ENCODE assay signal across 8 cellular contexts in the genomic region with DNA sequence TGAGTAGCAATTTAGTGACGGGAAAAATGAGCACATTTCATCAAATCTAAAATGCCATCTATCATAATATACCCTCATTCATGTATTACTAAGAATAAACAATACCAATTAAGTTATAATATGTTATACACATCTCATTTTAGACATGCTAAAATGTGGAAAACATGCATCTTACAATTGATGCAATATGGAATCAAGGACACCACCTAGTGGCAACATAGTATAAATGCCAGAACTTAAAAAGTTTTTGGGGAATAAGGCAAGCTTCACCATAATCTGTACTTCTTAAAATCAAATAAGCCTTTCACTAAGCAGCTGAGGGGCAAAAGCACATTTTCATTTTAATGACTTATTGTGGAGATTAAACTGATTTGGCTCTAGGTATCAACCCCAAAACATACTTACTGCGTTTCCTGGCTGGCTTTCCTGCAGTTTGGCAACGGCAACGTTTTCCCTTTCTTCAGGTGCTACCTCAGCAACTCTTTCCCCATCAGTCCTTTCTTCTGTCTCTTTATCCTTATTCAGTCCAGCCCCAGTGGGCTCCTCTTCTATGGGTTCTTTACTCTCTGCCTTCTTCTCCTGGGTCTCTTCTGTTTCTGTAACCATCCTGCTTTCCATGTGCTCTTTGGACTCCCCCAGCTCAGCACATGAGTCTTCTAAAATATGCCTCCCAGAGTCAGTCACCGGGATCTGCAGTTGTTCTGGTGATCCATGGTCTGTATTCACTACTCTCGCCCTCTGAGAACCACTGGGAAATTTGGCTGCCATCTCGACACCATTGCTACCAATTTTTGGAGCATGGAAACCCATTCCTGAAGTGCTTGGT. TPM values are rescaled to one million over a fixed set of nuclear protein-coding genes. Genes with fewer than 3 reads are reported as not detected.
DNase-seq lines count a peak whose midpoint lies in the region; ATAC-seq and TF ChIP-seq lines count a peak whose summit lies in the region.

No MANE protein-coding gene starts in this region.

- H3K27ac ChIP-seq in Panc1 (ENCODE audit: low read length) (no peak overlapping the region), parathyroid adenoma (no peak overlapping the region)

- TF ChIP-seq CTCF in Caco-2 (IDR thresholded peaks at IDR 0.05; ENCODE audit: insufficient read depth in 1 of 2, low read depth in 1 of 2, low read length in 1 of 2, severe bottlenecking in 1 of 2, unreplicated experiment in 1 of 2), result peak; percentile 67 to 79
- TF ChIP-seq CTCF in HFF-Myc (IDR thresholded peaks at IDR 0.05; ENCODE audit: low read depth, low read length, missing control alignments), result peak; percentile 61
- TF ChIP-seq CTCF in Panc1 (IDR thresholded peaks at IDR 0.05), result peak; percentile 79
- peak; percentile 65 for TF ChIP-seq CTCF in epithelial cell of proximal tubule (conservative IDR thresholded peaks at IDR 0.05; ENCODE audit: low read depth, low read length)
- TF ChIP-seq CTCF in parathyroid adenoma (IDR thresholded peaks at IDR 0.05), result peak; percentile 48

- H3K9me3 ChIP-seq in Caco-2 (no peaks in the 10 kb centered on the region), Panc1 (ENCODE audit: control insufficient read depth, insufficient read depth, low read depth, low read length) (0 out of 2 replicates have a peak, but pooled peaks cover 3% of the 10 kb centered on the region), parathyroid adenoma (ENCODE audit: control insufficient read depth, low read length) (no peaks in the 10 kb centered on the region)

- in situ Hi-C loops in Panc1 (cut with HindIII; ENCODE audit: low pct_unique_long_range_greater_than_20kb, low sequenced_read_pairs), result no loop called here

- no peaks in the 10 kb centered on the region for H3K4me1 ChIP-seq in Caco-2
- H3K4me1 ChIP-seq in Panc1 (ENCODE audit: control insufficient read depth, insufficient read depth, low read length), result no peaks in the 10 kb centered on the region
- no peaks in the 10 kb centered on the region for H3K4me1 ChIP-seq in parathyroid adenoma

- no peak overlapping the region for H2AFZ ChIP-seq in parathyroid adenoma

- CTCF ChIA-PET in Caco-2 (lab: Charles Lee) (interaction anchor here (0.6 to 1.4 kb wide), 8 partner anchors 12 to 513 kb away, joined by 3 to 7 read pairs (median 6); partner anchors contain the start of genes SDE2 and SRP9), Panc1 (lab: Charles Lee) (interaction anchor here (0.6 to 1.3 kb wide), 4 partner anchors 8 to 154 kb away, joined by 3 to 7 read pairs (median 5); no protein-coding TSS in a partner anchor)

- no peaks in the 10 kb centered on the region for H3K27me3 ChIP-seq in Caco-2 (replicated peaks; ENCODE audit: control insufficient read depth, insufficient read depth, low read length)
- no peaks in the 10 kb centered on the region for H3K27me3 ChIP-seq in Panc1 (ENCODE audit: control insufficient read depth, insufficient read depth, low read length)
- no peaks in the 10 kb centered on the region for H3K27me3 ChIP-seq in parathyroid adenoma (ENCODE audit: control insufficient read depth, insufficient read depth, low read length)

- no peaks in the 10 kb centered on the region for H3K27me3 Mint-ChIP-seq in Caco-2 (ENCODE audit: insufficient read depth, unreplicated experiment)

- no peaks in the 10 kb centered on the region; the same call in none of the 2 replicates for H3K36me3 ChIP-seq in Caco-2 (ENCODE audit: control insufficient read depth, insufficient read depth, low read length)
- H3K36me3 ChIP-seq in Panc1 (ENCODE audit: control insufficient read depth, insufficient read depth, low read length), result peaks cover 55% of the 10 kb centered on the region
- no peaks in the 10 kb centered on the region for H3K36me3 ChIP-seq in parathyroid adenoma (ENCODE audit: control insufficient read depth, insufficient read depth, low read length)

- H3K4me3 ChIP-seq in Caco-2 (ENCODE audit: low read depth, low read length), result no peak overlapping the region
- no peak overlapping the region for H3K4me3 ChIP-seq in HFF-Myc (replicated peaks; ENCODE audit: low read depth, low read length)
- no peak overlapping the region for H3K4me3 ChIP-seq in Panc1 (ENCODE audit: low read depth in 2 of 2, low read length in 2 of 2)
- H3K4me3 ChIP-seq in epithelial cell of proximal tubule (ENCODE audit: low read depth, low read length), result no peak overlapping the region
- no peak overlapping the region for H3K4me3 ChIP-seq in parathyroid adenoma (ENCODE audit: low read depth, low read length)

- H3K4me1 Mint-ChIP-seq in Caco-2 (ENCODE audit: low read depth, unreplicated experiment), result no peaks in the 10 kb centered on the region

- ATAC-seq in Panc1 (peak; percentile 62; the same call in 1 of the 2 replicates), HG02938 (IDR thresholded peaks at IDR 0.05; ENCODE audit: unreplicated experiment) (no peak), GM21390 (IDR thresholded peaks at IDR 0.05; ENCODE audit: unreplicated experiment) (no peak)

- intact Hi-C loops in Caco-2 (cut with micrococcal nuclease; ENCODE audit: unreplicated experiment) (no loop called here), Panc1 (cut with micrococcal nuclease; ENCODE audit: unreplicated experiment) (no loop called here)

- no peak overlapping the region for H3K4me3 Mint-ChIP-seq in Caco-2 (ENCODE audit: unreplicated experiment)

- no TSS peak for BruUV-seq in Caco-2 (replicated peaks; lab: Mats Ljungman, UMichigan)
- BruUV-seq in Panc1 (replicated peaks; lab: Mats Ljungman, UMichigan), result no TSS peak

- H3K79me2 ChIP-seq in parathyroid adenoma, result no peaks in the 10 kb centered on the region

- POLR2A ChIA-PET in Caco-2 (lab: Charles Lee) (interaction anchor here (0.6 to 1.0 kb wide), 2 partner anchors 64 to 210 kb away, joined by 3 to 4 read pairs; partner anchors contain the start of genes PYCR2 and SRP9), Panc1 (lab: Charles Lee) (interaction anchor here (1.4 kb wide), 1 partner anchor 75 kb away, joined by 3 read pairs; the partner anchor contains the start of gene H3-3A)

- peaks cover 83% of the 10 kb centered on the region for H3K36me3 Mint-ChIP-seq in Caco-2 (ENCODE audit: insufficient read depth, unreplicated experiment)

- no peak overlapping the region for H3K27ac Mint-ChIP-seq in Caco-2 (ENCODE audit: unreplicated experiment)

- no peak overlapping the region for H3K9ac ChIP-seq in parathyroid adenoma

- H3K4me2 ChIP-seq in parathyroid adenoma (ENCODE audit: low read length), result no peak overlapping the region

- no peak for DNase-seq in Caco-2
- no peak for DNase-seq in HFF-Myc (ENCODE audit: extremely low read depth, low read depth)
- no peak for DNase-seq in Panc1 (ENCODE audit: low read depth, low spot score)
- no peak for DNase-seq in epithelial cell of proximal tubule (ENCODE audit: low read depth)
- DNase-seq in stimulated activated CD4-positive, alpha-beta T cell treated with anti-CD3 and anti-CD28 coated beads, Interleukin-4, amount 100 ng/mL, for 24 hours, result no peak

- peaks cover 9% of the 10 kb centered on the region for H3K9me3 Mint-ChIP-seq in Caco-2 (ENCODE audit: unreplicated experiment)

RNA-seq across cellular contexts. Expression of gene SDE2, which starts 11.4 kb away (rescaled TPM):
- total RNA-seq in Caco-2 (2022) (16.6 and 18.6 TPM in 2 replicates), Panc1 (2021; ENCODE audit: unreplicated experiment) (18.3 TPM), epithelial cell of proximal tubule (19.4 and 20.7 TPM in 2 replicates)
- 5.5 TPM for polyA plus RNA-seq in Panc1 (2012; ENCODE audit: insufficient read length)

RNA-seq across cellular contexts. Expression of gene LEFTY2, which starts 46.7 kb away (rescaled TPM):
- total RNA-seq in Caco-2 (2022) (not detected in 2 replicates), Panc1 (2021; ENCODE audit: unreplicated experiment) (not detected), epithelial cell of proximal tubule (0.36 TPM in 1 of 2 replicates, not detected in the other)
- not detected for polyA plus RNA-seq in Panc1 (2012; ENCODE audit: insufficient read length)
